8 cellular contexts compared by ENCODE assay signal in the genomic region with DNA sequence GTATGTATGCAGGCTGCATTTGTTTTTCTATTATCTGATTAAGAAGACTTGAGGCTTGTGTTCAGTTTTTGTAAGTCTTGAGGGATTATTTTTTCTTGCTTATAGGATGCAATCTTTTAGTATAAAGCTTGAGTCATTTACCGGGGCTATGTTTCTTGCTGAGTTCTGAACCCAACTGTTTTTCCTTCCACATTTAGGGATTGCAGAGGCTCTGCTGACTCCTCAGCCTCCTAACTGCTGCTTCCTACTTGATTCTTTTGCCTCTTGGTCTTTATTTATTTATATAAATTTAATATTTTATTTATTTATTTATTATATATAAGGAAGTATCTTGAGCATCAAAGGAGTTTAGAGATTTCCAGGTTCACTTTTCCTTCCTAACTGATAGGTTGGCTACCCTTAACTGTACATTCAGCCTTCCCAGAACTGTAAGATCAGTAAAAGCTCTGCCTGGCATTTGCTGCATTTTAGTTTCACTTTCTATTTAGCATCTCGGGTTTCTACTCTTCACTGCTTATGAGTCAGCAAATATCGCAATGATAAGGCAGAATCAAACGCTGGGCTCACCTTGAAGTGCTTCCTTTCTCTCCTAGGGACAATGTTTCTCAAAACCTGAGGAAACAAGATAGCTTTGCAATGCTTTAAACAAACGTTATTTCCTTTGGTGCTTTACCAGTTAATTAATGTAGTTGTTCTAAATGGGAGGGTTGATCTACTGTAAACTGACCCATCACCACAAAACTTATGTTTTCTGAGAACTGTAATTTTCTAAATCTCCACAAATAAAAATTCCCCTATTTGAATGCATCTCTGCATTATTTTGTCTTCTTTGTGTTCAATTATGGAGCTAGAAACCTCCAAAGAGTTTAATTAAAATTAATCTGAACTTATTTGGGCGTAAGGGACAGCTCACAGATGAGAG.
A peak's percentile ranks its signal among the peaks of the same experiment; 100 is the strongest.
DNase-seq lines count a peak whose midpoint lies in the region; ATAC-seq, FAIRE-seq and TF ChIP-seq lines count a peak whose summit lies in the region.

No MANE protein-coding gene starts in this region.

- no peak overlapping the region for H3K9ac ChIP-seq in MM.1S (ENCODE audit: low read length)

- H3K4me1 Mint-ChIP-seq in effector memory CD8-positive, alpha-beta T cell (ENCODE audit: low read depth in 2 of 2) = peaks cover 2 to 10% of the 10 kb centered on the region in 2 donors
- peaks cover 8% of the 10 kb centered on the region for H3K4me1 Mint-ChIP-seq in CD14-positive monocyte

- H3F3A ChIP-seq in MM.1S (ENCODE audit: insufficient read depth, low read length) = no peaks in the 10 kb centered on the region

- no peaks in the 10 kb centered on the region for H4K20me1 ChIP-seq in MM.1S (ENCODE audit: insufficient read depth, low read length)

- H3K4me3 ChIP-seq in MM.1S (ENCODE audit: low read length) = no peak overlapping the region
- H3K4me3 ChIP-seq in SJSA1 = peak overlapping the region; percentile 32
- peak overlapping the region; percentile 15 for H3K4me3 ChIP-seq in mononuclear cell (ENCODE audit: low read length)

- H3K9me3 Mint-ChIP-seq in effector memory CD8-positive, alpha-beta T cell = no peaks in the 10 kb centered on the region
- H3K9me3 Mint-ChIP-seq in CD14-positive monocyte = peaks cover 0 to 2% (median 0%) of the 10 kb centered on the region in 7 donors

- peak overlapping the region; percentile 45; the same call in 1 of the 2 replicates for H3K27ac ChIP-seq in MM.1S (ENCODE audit: low read length)
- peak overlapping the region; percentile 77 for H3K27ac ChIP-seq in SJSA1

- peaks cover 13% of the 10 kb centered on the region; the same call in 1 of the 2 replicates for H3K4me1 ChIP-seq in MM.1S (ENCODE audit: low read length)
- H3K4me1 ChIP-seq in SJSA1 (replicated peaks) = peaks cover 11% of the 10 kb centered on the region
- no peaks in the 10 kb centered on the region for H3K4me1 ChIP-seq in mononuclear cell (ENCODE audit: insufficient read depth, low read length)

- H3K4me2 ChIP-seq in MM.1S (ENCODE audit: low read depth, low read length) = peak overlapping the region; percentile 66; the same call in 1 of the 2 replicates

- H3K4me3 Mint-ChIP-seq in effector memory CD8-positive, alpha-beta T cell = peak overlapping the region; percentile 68 to 73
- H3K4me3 Mint-ChIP-seq in CD14-positive monocyte = peak overlapping the region in 1 of 2 donors; percentile 58

- H3K36me3 ChIP-seq in MM.1S (replicated peaks; ENCODE audit: insufficient read depth, low read length) (no peaks in the 10 kb centered on the region), SJSA1 (no peaks in the 10 kb centered on the region)

- peak overlapping the region; percentile 39 to 73 for H3K27ac Mint-ChIP-seq in effector memory CD8-positive, alpha-beta T cell
- H3K27ac Mint-ChIP-seq in CD14-positive monocyte = peak overlapping the region in 1 of 7 donors; percentile 61

- no peaks in the 10 kb centered on the region for H3K9me2 ChIP-seq in MM.1S (replicated peaks; ENCODE audit: insufficient read depth, low read length)

- peak; percentile 38 for FAIRE-seq in GM12891 (lab: Jason Lieb, UNC)

- H3K9me3 ChIP-seq in MM.1S (replicated peaks; ENCODE audit: insufficient read depth, low read length) (no peaks in the 10 kb centered on the region), SJSA1 (replicated peaks) (no peaks in the 10 kb centered on the region), mononuclear cell (ENCODE audit: low read depth, low read length) (no peaks in the 10 kb centered on the region)

- ATAC-seq in HG02623 (IDR thresholded peaks at IDR 0.05; ENCODE audit: unreplicated experiment) = peak; percentile 97
- peak; percentile 86 for ATAC-seq in effector memory CD8-positive, alpha-beta T cell (replicated peaks)

- H3K27me3 Mint-ChIP-seq in effector memory CD8-positive, alpha-beta T cell = peaks cover 9 to 10% of the 10 kb centered on the region in 2 donors
- peaks cover 0 to 3% (median 0%) of the 10 kb centered on the region in 3 donors for H3K27me3 Mint-ChIP-seq in CD14-positive monocyte (ENCODE audit: low read depth in 3 of 3)

- DNase-seq in ACHN (peak; percentile 96), GM12891 (ENCODE audit: insufficient read length, low spot score) (peak; percentile 19), MM.1S (peak; percentile 85), SJSA1 (ENCODE audit: low read depth in 1 of 2, low spot score in 2 of 2) (peak in 1 of 2 experiments; percentile 61), CD14-positive monocyte (ENCODE audit: low spot score) (no peak)
- peak in 2 of 3 experiments; percentile 2 to 15 for DNase-seq in effector memory CD8-positive, alpha-beta T cell

- intact Hi-C loops in CD14-positive monocyte (cut with micrococcal nuclease) = no loop called here

- H3K79me2 ChIP-seq in MM.1S (ENCODE audit: low read length) = no peaks in the 10 kb centered on the region

- TF ChIP-seq CTCF in MM.1S (IDR thresholded peaks at IDR 0.05; ENCODE audit: low read length) = no peak
- TF ChIP-seq CTCF in CD14-positive monocyte (IDR thresholded peaks at IDR 0.05) = no peak

- TF ChIP-seq POLR2A in GM12891 (IDR thresholded peaks at IDR 0.05; ENCODE audit: low read depth, low read length) = no peak

- H3K27me3 ChIP-seq in MM.1S (replicated peaks; ENCODE audit: insufficient read depth, low read length) = no peaks in the 10 kb centered on the region
- H3K27me3 ChIP-seq in SJSA1 (replicated peaks) = no peaks in the 10 kb centered on the region
- H3K27me3 ChIP-seq in mononuclear cell (ENCODE audit: insufficient read depth, low read length) = no peaks in the 10 kb centered on the region

- no peaks in the 10 kb centered on the region for H3K36me3 Mint-ChIP-seq in effector memory CD8-positive, alpha-beta T cell (ENCODE audit: insufficient read depth)
- no peaks in the 10 kb centered on the region for H3K36me3 Mint-ChIP-seq in CD14-positive monocyte

- H2AFZ ChIP-seq in MM.1S (ENCODE audit: low read length) = peak overlapping the region; percentile 63; the same call in 1 of the 2 replicates

- in situ Hi-C loops in ACHN (cut with HindIII; ENCODE audit: low pct_ligation_motif_present, low pct_unique_long_range_greater_than_20kb, low sequenced_read_pairs) = no loop called here

TF ChIP-seq in GM12891, 5 proteins besides CTCF, POLR2A, EP300 and RAD21:
- TF ChIP-seq SPI1 (IDR thresholded peaks at IDR 0.05; ENCODE audit: low read depth, low read length) (no peak), PAX5 (IDR thresholded peaks at IDR 0.05; ENCODE audit: insufficient read depth, low read length, severe bottlenecking) (no peak), POLR2AphosphoS5 (IDR thresholded peaks at IDR 0.05; ENCODE audit: low read depth, low read length) (no peak)
TF ChIP-seq in GM12891: peak in this region for 0.
